Comparison of ENCODE assay signal across 8 cellular contexts in genomic region chr21:31554511-31555022, GRCh38.
DNase-seq lines count a peak whose midpoint lies in the region; ATAC-seq, FAIRE-seq and TF ChIP-seq lines count a peak whose summit lies in the region.

No MANE protein-coding gene starts in this region.

- POLR2A ChIA-PET in T-cell (lab: Charles Lee), result interaction anchor here in 1 of 2 donors (0.5 kb wide), 1 partner anchor 533 kb away, joined by 3 read pairs; no protein-coding TSS in a partner anchor

- DNase-seq in GM13977 (ENCODE audit: low spot score) (peak; percentile 73), T-cell (peak in 5 of 34 experiments; percentile 1 to 19 (median 10)), ecto neural progenitor cell (ENCODE audit: low spot score) (peak; percentile 64), esophagus muscularis mucosa (ENCODE audit: extremely low spot score) (no peak), GM12891 (ENCODE audit: insufficient read length, low spot score) (no peak), NOMO-1 treated with DMSO at 0.1 percent for 48 hours (lab: John Stamatoyannopoulos, UW; ENCODE audit: unreplicated experiment) (no peak)
- peak; percentile 15 to 60 for DNase-seq in stimulated activated CD4-positive, alpha-beta T cell treated with anti-CD3 and anti-CD28 coated beads, Interleukin-4, amount 100 ng/mL, for 4 hours

- no peak for TF ChIP-seq CTCF in GM13977 (IDR thresholded peaks at IDR 0.05; ENCODE audit: extremely low read depth, insufficient read depth, missing control alignments)
- no peak for TF ChIP-seq CTCF in esophagus muscularis mucosa (IDR thresholded peaks at IDR 0.05)

- WGBS in esophagus muscularis mucosa, result 65% methylated on average over 7 of the region's 7 CpGs

- peaks cover 0 to 72% (median 14%) of the 10 kb centered on the region in 4 donors for H3K27me3 ChIP-seq in esophagus muscularis mucosa

- H3K27ac Mint-ChIP-seq in T-cell, result peak overlapping the region; percentile 64 to 78

- H3K4me1 ChIP-seq in esophagus muscularis mucosa, result peaks cover 14 to 23% (median 22%) of the 10 kb centered on the region in 4 donors

- no peaks in the 10 kb centered on the region for H3K9me3 Mint-ChIP-seq in T-cell

- CTCF ChIA-PET in T-cell (lab: Charles Lee), result interaction anchor here in 1 of 2 donors (0.5 kb wide), 1 partner anchor 54 kb away, joined by 3 read pairs; no protein-coding TSS in a partner anchor

- H3K27me3 Mint-ChIP-seq in T-cell, result peaks cover 6 to 21% of the 10 kb centered on the region in 2 donors

- no peaks in the 10 kb centered on the region for H3K36me3 ChIP-seq in esophagus muscularis mucosa

- H3K27ac ChIP-seq in esophagus muscularis mucosa (replicated peaks in 1 of 4), result no peak overlapping the region

- H3K4me1 Mint-ChIP-seq in T-cell, result peaks cover 17 to 37% (median 36%) of the 10 kb centered on the region in 3 donors

- peak; percentile 61 for ATAC-seq in HG02642 (IDR thresholded peaks at IDR 0.05; ENCODE audit: poor library complexity, unreplicated experiment)
- ATAC-seq in T-cell (replicated peaks in 1 of 4), result no peak

- no peaks in the 10 kb centered on the region for H3K36me3 Mint-ChIP-seq in T-cell

- intact Hi-C loops in esophagus muscularis mucosa (cut with DNase I), result no loop called here

- H3K4me3 ChIP-seq in esophagus muscularis mucosa, result no peak overlapping the region

- in situ Hi-C loops in GM13977 (cut with MboI; ENCODE audit: low pct_unique_long_range_greater_than_20kb, low sequenced_read_pairs, unreplicated experiment), result no loop called here

- no peak for TF ChIP-seq EP300 in esophagus muscularis mucosa (IDR thresholded peaks at IDR 0.05)

- FAIRE-seq in GM12891 (lab: Jason Lieb, UNC), result no peak

- TF ChIP-seq POLR2A in esophagus muscularis mucosa (IDR thresholded peaks at IDR 0.05; ENCODE audit: low read depth) (no peak), GM12891 (IDR thresholded peaks at IDR 0.05; ENCODE audit: low read depth, low read length) (no peak)

- peak overlapping the region in 2 of 3 donors; percentile 7 to 31 for H3K4me3 Mint-ChIP-seq in T-cell

- no peaks in the 10 kb centered on the region for H3K9me3 ChIP-seq in esophagus muscularis mucosa

TF ChIP-seq in GM12891, 5 proteins besides CTCF, POLR2A, EP300 and RAD21:
- TF ChIP-seq SPI1 (IDR thresholded peaks at IDR 0.05; ENCODE audit: low read depth, low read length), result no peak
- TF ChIP-seq PAX5 (IDR thresholded peaks at IDR 0.05; ENCODE audit: insufficient read depth, low read length, severe bottlenecking), result no peak
- no peak for TF ChIP-seq POU2F2 (IDR thresholded peaks at IDR 0.05; ENCODE audit: low read depth, low read length)
- no peak for TF ChIP-seq POLR2AphosphoS5 (IDR thresholded peaks at IDR 0.05; ENCODE audit: low read depth, low read length)
- no peak for TF ChIP-seq TAF1 (IDR thresholded peaks at IDR 0.05; ENCODE audit: low read depth, low read length)

Comparison
In these comparisons a context has a peak if more than half of its experiments do, and no peak if none do; other contexts are left out.
1. DNase-seq: peak in GM13977 (single experiment), ecto neural progenitor cell (single experiment) and stimulated activated CD4-positive, alpha-beta T cell treated with anti-CD3 and anti-CD28 coated beads, Interleukin-4, amount 100 ng/mL, for 4 hours (2 of 2); none in esophagus muscularis mucosa (single experiment), GM12891 (single experiment) and NOMO-1 treated with DMSO at 0.1 percent for 48 hours (single experiment).